Comparison of ENCODE assay signal across 1 cellular context in the genomic region with DNA sequence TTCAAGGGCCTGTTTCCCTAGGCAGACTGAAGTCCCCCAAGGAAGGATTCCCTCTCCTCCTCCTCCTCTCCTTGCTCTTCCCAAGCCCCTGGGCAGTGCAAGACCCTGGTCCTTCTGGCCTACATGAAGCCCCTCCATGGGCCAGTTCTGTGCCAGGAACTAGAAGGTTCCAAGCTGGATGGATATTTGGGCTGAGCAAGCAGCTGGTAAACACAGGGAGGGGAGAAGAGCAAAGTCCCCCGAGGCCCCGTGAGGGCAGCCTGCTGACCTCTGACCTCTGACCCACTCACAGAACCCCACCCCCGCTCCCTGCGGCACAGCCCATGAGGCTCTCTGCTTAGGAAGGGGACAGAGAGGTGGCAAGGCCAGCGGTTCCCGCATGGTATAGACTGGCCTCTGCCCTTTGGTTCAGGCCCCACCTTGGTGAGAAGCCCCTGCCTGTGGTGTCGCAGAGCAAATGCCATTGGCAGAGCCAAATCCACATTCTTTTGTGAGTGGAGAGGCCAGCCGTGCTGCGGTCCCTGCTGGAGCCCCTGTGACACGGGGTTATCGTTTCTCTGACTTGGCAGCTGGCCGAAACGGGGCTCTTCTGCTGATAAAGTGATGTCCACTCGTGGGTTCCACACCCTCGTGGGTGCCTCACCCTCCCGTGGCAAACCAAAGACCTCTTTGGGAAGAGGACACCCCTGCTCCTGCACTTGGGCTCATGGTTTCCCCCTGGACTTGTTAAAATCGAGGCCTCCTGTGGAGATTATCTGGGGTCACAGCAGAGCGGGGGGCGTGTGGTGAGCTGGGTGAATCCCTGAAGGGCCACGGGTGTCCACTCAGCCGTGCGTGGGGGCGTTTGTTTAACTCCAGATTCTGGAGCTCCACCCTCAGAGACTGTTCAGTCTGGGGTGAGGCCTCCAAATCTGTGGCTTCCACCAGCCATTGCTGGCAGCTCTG.
TF ChIP-seq lines count a peak whose summit lies in the region.

No MANE protein-coding gene starts in this region.

TF ChIP-seq in HepG2, 621 proteins besides CTCF, POLR2A, EP300 and RAD21 (continued from another document and continues in another):
- TF ChIP-seq ATF7-NPFF (CRISPR knock-in tag; IDR thresholded peaks at IDR 0.05; ENCODE audit: low read depth) (no peak), ZBTB21 (CRISPR knock-in tag; IDR thresholded peaks at IDR 0.05) (no peak), TEAD2 (CRISPR knock-in tag; IDR thresholded peaks at IDR 0.05) (no peak), MIER3 (CRISPR knock-in tag; IDR thresholded peaks at IDR 0.05; ENCODE audit: borderline replicate concordance) (peak; percentile 20; the same call in 1 of the 2 replicates), NFE2L1 (CRISPR knock-in tag; IDR thresholded peaks at IDR 0.05; ENCODE audit: borderline replicate concordance) (no peak), ZNF7 (CRISPR knock-in tag; IDR thresholded peaks at IDR 0.05) (no peak), KAT7 (CRISPR knock-in tag; IDR thresholded peaks at IDR 0.05; ENCODE audit: borderline replicate concordance) (no peak), TAF1 (CRISPR knock-in tag; IDR thresholded peaks at IDR 0.05) (no peak), HMG20A (CRISPR knock-in tag; IDR thresholded peaks at IDR 0.05; ENCODE audit: borderline replicate concordance) (no peak), ZBTB20 (CRISPR knock-in tag; IDR thresholded peaks at IDR 0.05; ENCODE audit: borderline replicate concordance, low read depth) (no peak), NRL (CRISPR knock-in tag; IDR thresholded peaks at IDR 0.05; ENCODE audit: borderline replicate concordance) (no peak; the same call in 1 of the 2 replicates), PAX8 (CRISPR knock-in tag; IDR thresholded peaks at IDR 0.05; ENCODE audit: borderline replicate concordance) (no peak), NCOA2 (CRISPR knock-in tag; IDR thresholded peaks at IDR 0.05) (peak; percentile 39; the same call in 1 of the 2 replicates), JUNB (CRISPR knock-in tag; IDR thresholded peaks at IDR 0.05; ENCODE audit: borderline replicate concordance) (no peak), TAF15 (IDR thresholded peaks at IDR 0.05; ENCODE audit: low read depth, low read length, poor library complexity, severe bottlenecking) (no peak), PLRG1 (conservative IDR thresholded peaks at IDR 0.05) (no peak), ZNF589 (CRISPR knock-in tag; conservative IDR thresholded peaks at IDR 0.05) (no peak), WIZ (CRISPR knock-in tag; IDR thresholded peaks at IDR 0.05) (no peak), PTBP1 (IDR thresholded peaks at IDR 0.05; ENCODE audit: low read depth, low read length, poor library complexity, severe bottlenecking) (no peak), ZFP62 (CRISPR knock-in tag; IDR thresholded peaks at IDR 0.05) (no peak), ZNF879 (CRISPR knock-in tag; IDR thresholded peaks at IDR 0.05) (no peak; the same call in 1 of the 2 replicates)
- TF ChIP-seq, protein P1, sequence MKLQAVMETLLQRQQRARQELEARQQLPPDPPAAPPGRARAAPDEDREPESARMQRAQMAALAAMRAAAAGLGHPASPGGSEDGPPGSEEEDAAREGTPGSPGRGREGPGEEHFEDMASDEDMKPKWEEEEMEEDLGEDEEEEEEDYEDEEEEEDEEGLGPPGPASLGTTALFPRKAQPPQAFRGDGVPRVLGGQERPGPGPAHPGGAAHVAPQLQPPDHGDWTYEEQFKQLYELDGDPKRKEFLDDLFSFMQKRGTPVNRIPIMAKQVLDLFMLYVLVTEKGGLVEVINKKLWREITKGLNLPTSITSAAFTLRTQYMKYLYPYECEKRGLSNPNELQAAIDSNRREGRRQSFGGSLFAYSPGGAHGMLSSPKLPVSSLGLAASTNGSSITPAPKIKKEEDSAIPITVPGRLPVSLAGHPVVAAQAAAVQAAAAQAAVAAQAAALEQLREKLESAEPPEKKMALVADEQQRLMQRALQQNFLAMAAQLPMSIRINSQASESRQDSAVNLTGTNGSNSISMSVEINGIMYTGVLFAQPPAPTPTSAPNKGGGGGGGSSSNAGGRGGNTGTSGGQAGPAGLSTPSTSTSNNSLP (IDR thresholded peaks at IDR 0.05; ENCODE audit: low read depth, low read length): no peak
- TF ChIP-seq, protein P2, sequence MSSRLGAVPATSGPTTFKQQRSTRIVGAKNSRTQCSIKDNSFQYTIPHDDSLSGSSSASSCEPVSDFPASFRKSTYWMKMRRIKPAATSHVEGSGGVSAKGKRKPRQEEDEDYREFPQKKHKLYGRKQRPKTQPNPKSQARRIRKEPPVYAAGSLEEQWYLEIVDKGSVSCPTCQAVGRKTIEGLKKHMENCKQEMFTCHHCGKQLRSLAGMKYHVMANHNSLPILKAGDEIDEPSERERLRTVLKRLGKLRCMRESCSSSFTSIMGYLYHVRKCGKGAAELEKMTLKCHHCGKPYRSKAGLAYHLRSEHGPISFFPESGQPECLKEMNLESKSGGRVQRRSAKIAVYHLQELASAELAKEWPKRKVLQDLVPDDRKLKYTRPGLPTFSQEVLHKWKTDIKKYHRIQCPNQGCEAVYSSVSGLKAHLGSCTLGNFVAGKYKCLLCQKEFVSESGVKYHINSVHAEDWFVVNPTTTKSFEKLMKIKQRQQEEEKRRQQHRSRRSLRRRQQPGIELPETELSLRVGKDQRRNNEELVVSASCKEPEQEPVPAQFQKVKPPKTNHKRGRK (CRISPR knock-in tag; IDR thresholded peaks at IDR 0.05): no peak
- TF ChIP-seq, protein P3, sequence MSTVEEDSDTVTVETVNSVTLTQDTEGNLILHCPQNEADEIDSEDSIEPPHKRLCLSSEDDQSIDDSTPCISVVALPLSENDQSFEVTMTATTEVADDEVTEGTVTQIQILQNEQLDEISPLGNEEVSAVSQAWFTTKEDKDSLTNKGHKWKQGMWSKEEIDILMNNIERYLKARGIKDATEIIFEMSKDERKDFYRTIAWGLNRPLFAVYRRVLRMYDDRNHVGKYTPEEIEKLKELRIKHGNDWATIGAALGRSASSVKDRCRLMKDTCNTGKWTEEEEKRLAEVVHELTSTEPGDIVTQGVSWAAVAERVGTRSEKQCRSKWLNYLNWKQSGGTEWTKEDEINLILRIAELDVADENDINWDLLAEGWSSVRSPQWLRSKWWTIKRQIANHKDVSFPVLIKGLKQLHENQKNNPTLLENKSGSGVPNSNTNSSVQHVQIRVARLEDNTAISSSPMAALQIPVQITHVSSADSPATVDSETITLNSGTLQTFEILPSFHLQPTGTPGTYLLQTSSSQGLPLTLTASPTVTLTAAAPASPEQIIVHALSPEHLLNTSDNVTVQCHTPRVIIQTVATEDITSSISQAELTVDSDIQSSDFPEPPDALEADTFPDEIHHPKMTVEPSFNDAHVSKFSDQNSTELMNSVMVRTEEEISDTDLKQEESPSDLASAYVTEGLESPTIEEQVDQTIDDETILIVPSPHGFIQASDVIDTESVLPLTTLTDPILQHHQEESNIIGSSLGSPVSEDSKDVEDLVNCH (CRISPR knock-in tag; IDR thresholded peaks at IDR 0.05): no peak
- TF ChIP-seq, protein P4, sequence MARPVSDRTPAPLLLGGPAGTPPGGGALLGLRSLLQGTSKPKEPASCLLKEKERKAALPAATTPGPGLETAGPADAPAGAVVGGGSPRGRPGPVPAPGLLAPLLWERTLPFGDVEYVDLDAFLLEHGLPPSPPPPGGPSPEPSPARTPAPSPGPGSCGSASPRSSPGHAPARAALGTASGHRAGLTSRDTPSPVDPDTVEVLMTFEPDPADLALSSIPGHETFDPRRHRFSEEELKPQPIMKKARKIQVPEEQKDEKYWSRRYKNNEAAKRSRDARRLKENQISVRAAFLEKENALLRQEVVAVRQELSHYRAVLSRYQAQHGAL (CRISPR knock-in tag; IDR thresholded peaks at IDR 0.05; ENCODE audit: not compliant biosample characterization): no peak
- TF ChIP-seq, protein P5, sequence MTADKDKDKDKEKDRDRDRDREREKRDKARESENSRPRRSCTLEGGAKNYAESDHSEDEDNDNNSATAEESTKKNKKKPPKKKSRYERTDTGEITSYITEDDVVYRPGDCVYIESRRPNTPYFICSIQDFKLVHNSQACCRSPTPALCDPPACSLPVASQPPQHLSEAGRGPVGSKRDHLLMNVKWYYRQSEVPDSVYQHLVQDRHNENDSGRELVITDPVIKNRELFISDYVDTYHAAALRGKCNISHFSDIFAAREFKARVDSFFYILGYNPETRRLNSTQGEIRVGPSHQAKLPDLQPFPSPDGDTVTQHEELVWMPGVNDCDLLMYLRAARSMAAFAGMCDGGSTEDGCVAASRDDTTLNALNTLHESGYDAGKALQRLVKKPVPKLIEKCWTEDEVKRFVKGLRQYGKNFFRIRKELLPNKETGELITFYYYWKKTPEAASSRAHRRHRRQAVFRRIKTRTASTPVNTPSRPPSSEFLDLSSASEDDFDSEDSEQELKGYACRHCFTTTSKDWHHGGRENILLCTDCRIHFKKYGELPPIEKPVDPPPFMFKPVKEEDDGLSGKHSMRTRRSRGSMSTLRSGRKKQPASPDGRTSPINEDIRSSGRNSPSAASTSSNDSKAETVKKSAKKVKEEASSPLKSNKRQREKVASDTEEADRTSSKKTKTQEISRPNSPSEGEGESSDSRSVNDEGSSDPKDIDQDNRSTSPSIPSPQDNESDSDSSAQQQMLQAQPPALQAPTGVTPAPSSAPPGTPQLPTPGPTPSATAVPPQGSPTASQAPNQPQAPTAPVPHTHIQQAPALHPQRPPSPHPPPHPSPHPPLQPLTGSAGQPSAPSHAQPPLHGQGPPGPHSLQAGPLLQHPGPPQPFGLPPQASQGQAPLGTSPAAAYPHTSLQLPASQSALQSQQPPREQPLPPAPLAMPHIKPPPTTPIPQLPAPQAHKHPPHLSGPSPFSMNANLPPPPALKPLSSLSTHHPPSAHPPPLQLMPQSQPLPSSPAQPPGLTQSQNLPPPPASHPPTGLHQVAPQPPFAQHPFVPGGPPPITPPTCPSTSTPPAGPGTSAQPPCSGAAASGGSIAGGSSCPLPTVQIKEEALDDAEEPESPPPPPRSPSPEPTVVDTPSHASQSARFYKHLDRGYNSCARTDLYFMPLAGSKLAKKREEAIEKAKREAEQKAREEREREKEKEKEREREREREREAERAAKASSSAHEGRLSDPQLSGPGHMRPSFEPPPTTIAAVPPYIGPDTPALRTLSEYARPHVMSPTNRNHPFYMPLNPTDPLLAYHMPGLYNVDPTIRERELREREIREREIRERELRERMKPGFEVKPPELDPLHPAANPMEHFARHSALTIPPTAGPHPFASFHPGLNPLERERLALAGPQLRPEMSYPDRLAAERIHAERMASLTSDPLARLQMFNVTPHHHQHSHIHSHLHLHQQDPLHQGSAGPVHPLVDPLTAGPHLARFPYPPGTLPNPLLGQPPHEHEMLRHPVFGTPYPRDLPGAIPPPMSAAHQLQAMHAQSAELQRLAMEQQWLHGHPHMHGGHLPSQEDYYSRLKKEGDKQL (CRISPR knock-in tag; IDR thresholded peaks at IDR 0.05; ENCODE audit: low read depth): no peak
- TF ChIP-seq, protein P6, sequence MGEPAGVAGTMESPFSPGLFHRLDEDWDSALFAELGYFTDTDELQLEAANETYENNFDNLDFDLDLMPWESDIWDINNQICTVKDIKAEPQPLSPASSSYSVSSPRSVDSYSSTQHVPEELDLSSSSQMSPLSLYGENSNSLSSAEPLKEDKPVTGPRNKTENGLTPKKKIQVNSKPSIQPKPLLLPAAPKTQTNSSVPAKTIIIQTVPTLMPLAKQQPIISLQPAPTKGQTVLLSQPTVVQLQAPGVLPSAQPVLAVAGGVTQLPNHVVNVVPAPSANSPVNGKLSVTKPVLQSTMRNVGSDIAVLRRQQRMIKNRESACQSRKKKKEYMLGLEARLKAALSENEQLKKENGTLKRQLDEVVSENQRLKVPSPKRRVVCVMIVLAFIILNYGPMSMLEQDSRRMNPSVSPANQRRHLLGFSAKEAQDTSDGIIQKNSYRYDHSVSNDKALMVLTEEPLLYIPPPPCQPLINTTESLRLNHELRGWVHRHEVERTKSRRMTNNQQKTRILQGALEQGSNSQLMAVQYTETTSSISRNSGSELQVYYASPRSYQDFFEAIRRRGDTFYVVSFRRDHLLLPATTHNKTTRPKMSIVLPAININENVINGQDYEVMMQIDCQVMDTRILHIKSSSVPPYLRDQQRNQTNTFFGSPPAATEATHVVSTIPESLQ (CRISPR knock-in tag; conservative IDR thresholded peaks at IDR 0.05): no peak
- TF ChIP-seq, protein P7, sequence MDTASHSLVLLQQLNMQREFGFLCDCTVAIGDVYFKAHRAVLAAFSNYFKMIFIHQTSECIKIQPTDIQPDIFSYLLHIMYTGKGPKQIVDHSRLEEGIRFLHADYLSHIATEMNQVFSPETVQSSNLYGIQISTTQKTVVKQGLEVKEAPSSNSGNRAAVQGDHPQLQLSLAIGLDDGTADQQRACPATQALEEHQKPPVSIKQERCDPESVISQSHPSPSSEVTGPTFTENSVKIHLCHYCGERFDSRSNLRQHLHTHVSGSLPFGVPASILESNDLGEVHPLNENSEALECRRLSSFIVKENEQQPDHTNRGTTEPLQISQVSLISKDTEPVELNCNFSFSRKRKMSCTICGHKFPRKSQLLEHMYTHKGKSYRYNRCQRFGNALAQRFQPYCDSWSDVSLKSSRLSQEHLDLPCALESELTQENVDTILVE (CRISPR knock-in tag; IDR thresholded peaks at IDR 0.05): no peak
- TF ChIP-seq, protein P8, sequence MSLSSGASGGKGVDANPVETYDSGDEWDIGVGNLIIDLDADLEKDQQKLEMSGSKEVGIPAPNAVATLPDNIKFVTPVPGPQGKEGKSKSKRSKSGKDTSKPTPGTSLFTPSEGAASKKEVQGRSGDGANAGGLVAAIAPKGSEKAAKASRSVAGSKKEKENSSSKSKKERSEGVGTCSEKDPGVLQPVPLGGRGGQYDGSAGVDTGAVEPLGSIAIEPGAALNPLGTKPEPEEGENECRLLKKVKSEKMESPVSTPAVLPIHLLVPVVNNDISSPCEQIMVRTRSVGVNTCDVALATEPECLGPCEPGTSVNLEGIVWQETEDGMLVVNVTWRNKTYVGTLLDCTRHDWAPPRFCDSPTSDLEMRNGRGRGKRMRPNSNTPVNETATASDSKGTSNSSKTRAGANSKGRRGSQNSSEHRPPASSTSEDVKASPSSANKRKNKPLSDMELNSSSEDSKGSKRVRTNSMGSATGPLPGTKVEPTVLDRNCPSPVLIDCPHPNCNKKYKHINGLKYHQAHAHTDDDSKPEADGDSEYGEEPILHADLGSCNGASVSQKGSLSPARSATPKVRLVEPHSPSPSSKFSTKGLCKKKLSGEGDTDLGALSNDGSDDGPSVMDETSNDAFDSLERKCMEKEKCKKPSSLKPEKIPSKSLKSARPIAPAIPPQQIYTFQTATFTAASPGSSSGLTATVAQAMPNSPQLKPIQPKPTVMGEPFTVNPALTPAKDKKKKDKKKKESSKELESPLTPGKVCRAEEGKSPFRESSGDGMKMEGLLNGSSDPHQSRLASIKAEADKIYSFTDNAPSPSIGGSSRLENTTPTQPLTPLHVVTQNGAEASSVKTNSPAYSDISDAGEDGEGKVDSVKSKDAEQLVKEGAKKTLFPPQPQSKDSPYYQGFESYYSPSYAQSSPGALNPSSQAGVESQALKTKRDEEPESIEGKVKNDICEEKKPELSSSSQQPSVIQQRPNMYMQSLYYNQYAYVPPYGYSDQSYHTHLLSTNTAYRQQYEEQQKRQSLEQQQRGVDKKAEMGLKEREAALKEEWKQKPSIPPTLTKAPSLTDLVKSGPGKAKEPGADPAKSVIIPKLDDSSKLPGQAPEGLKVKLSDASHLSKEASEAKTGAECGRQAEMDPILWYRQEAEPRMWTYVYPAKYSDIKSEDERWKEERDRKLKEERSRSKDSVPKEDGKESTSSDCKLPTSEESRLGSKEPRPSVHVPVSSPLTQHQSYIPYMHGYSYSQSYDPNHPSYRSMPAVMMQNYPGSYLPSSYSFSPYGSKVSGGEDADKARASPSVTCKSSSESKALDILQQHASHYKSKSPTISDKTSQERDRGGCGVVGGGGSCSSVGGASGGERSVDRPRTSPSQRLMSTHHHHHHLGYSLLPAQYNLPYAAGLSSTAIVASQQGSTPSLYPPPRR (CRISPR knock-in tag; IDR thresholded peaks at IDR 0.05; ENCODE audit: borderline replicate concordance): peak; percentile 39; the same call in 1 of the 2 replicates
